Comparison of ENCODE assay signal across 9 cellular contexts in the genomic region with DNA sequence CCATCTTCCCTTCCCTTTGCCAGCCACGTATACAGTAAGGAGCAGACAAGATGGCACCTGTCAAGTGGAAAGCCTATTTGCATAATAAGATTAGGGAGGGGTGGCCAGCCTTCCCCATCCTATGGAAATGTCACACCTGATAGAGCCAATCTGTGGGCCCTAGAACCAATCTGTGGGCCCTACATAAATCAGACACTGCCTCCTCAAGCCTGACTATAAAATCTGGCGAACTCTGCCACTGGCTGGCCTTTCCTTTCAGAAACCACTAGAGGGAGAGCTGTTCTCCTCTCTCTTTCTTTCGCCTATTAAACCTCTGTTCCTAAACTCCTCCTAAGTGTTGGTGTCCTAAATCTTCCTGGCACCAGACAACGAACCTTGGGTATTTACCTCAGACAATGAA.
DNase-seq lines count a peak whose midpoint lies in the region; ATAC-seq, FAIRE-seq and TF ChIP-seq lines count a peak whose summit lies in the region.
"Had no signal": no experiment of that assay in that cellular context is flagged by ENCODE, and none has a peak within 500 bp of the region (broad histone marks: within the 10 kb centered on the region; RNA-seq: fewer than 3 reads in every experiment).

No MANE protein-coding gene starts in this region.

- RAD21 ChIA-PET in HCT116 (lab: Charles Lee; ENCODE audit: low non-redundant PET in 1 of 2, low total read pairs in 2 of 2, uncharacterized antibody in 2 of 2, unreplicated experiment in 2 of 2): no interaction called here

- H4K20me1 ChIP-seq in HCT116 (ENCODE audit: insufficient read depth): no peaks in the 10 kb centered on the region

- 0 out of 2 replicates have a peak, but pooled peaks have one; percentile 27 for TF ChIP-seq RAD21 in HCT116 (IDR thresholded peaks at IDR 0.05; ENCODE audit: low read depth)

- H3K27ac ChIP-seq in C4-2B: no peak overlapping the region
- no peak overlapping the region for H3K27ac ChIP-seq in HCT116 (ENCODE audit: low read depth, low read length)
- no peak overlapping the region for H3K27ac ChIP-seq in SJCRH30
- H3K27ac ChIP-seq in iPS DF 6.9 (ENCODE audit: low read length): no peak overlapping the region

- H3K4me1 ChIP-seq in HCT116 (ENCODE audit: control insufficient read depth in 1 of 2, insufficient read depth in 2 of 2, low read length in 2 of 2) (no peaks in the 10 kb centered on the region), SJCRH30 (no peaks in the 10 kb centered on the region), iPS DF 6.9 (ENCODE audit: control insufficient read depth, insufficient read depth, low read length) (no peaks in the 10 kb centered on the region)

- intact Hi-C loops in HCT116 (cut with micrococcal nuclease) (no loop called here), left ventricle myocardium superior (cut with micrococcal nuclease) (no loop called here), lower leg skin (cut with DNase I; ENCODE audit: low total_unique reads) (no loop called here)

- POLR2A ChIA-PET in HCT116 (lab: Charles Lee): no interaction called here

- no peaks in the 10 kb centered on the region for H3K79me2 ChIP-seq in HCT116 (ENCODE audit: insufficient read depth, low read length)

- H3K9ac ChIP-seq in HCT116 (ENCODE audit: low read length): no peak overlapping the region

- TF ChIP-seq CTCF in C4-2B (conservative IDR thresholded peaks at IDR 0.05) (peak; percentile 9; the same call in 1 of the 2 replicates), HCT116 (IDR thresholded peaks at IDR 0.05 in 2 of 3, conservative IDR thresholded peaks at IDR 0.05 in 1 of 3; ENCODE audit: borderline replicate concordance in 1 of 3, insufficient read depth in 1 of 3, low read depth in 2 of 3, low read length in 2 of 3) (peak in 2 of 3 experiments; percentile 43 to 46; a peak in 4 of 6 replicates), lower leg skin (IDR thresholded peaks at IDR 0.05) (no peak)

- H3K4me3 ChIP-seq in HCT116 (replicated peaks in 1 of 2; ENCODE audit: low read depth in 1 of 2, low read length in 2 of 2): no peak overlapping the region
- H3K4me3 ChIP-seq in SJCRH30: no peak overlapping the region
- no peak overlapping the region for H3K4me3 ChIP-seq in iPS DF 6.9 (ENCODE audit: low read length)
- no peak overlapping the region for H3K4me3 ChIP-seq in lower leg skin (ENCODE audit: low read depth, poor library complexity, severe bottlenecking)

- DNase-seq in HCT116 (ENCODE audit: low read depth, low spot score) (peak; percentile 6), SJCRH30 (peak; percentile 8 to 57), iPS DF 6.9 (ENCODE audit: low read depth, low spot score) (peak; percentile 27), left ventricle myocardium superior (no peak), RCC 7860 (ENCODE audit: low spot score) (no peak), lower leg skin (ENCODE audit: low spot score in 2 of 2) (no peak)
- DNase-seq: right cardiac atrium had no signal

- ATAC-seq in HCT116 (peak; percentile 68), left ventricle myocardium superior (no peak), HG02852 (IDR thresholded peaks at IDR 0.05; ENCODE audit: unreplicated experiment) (no peak)
- ATAC-seq: right cardiac atrium had no signal

- no peak for FAIRE-seq in RCC 7860 (lab: Jason Lieb, UNC)

- CTCF ChIA-PET in HCT116 (lab: Charles Lee): interaction anchor here (1.4 kb wide), 1 partner anchor 9 kb away, joined by 3 read pairs; no protein-coding TSS in a partner anchor

- no peak for TF ChIP-seq POLR2A in HCT116 (IDR thresholded peaks at IDR 0.05; ENCODE audit: borderline replicate concordance, extremely low read depth, insufficient read depth, insufficient read length)
- no peak for TF ChIP-seq POLR2A in lower leg skin (IDR thresholded peaks at IDR 0.05)

- no peak overlapping the region for H2AFZ ChIP-seq in HCT116 (ENCODE audit: low read depth, low read length, poor library complexity, severe bottlenecking)

- no peak overlapping the region for H3K4me2 ChIP-seq in HCT116 (ENCODE audit: low read length)

- WGBS in iPS DF 6.9 (ENCODE audit: insufficient coverage, insufficient read length): no CpG with 5 or more reads among the region's 4 CpGs
- 49 to 56% methylated on average over 4 of the region's 4 CpGs for WGBS in lower leg skin, 2 donors

- H3K36me3 ChIP-seq in HCT116 (ENCODE audit: control insufficient read depth in 1 of 2, insufficient read depth in 2 of 2, low read length in 2 of 2) (no peaks in the 10 kb centered on the region), SJCRH30 (no peaks in the 10 kb centered on the region), iPS DF 6.9 (ENCODE audit: control insufficient read depth, insufficient read depth, low read length) (no peaks in the 10 kb centered on the region)

- no peaks in the 10 kb centered on the region for H3K27me3 ChIP-seq in HCT116 (ENCODE audit: insufficient read depth, low read length)
- H3K27me3 ChIP-seq in SJCRH30: no peaks in the 10 kb centered on the region
- no peaks in the 10 kb centered on the region for H3K27me3 ChIP-seq in iPS DF 6.9 (ENCODE audit: control insufficient read depth, insufficient read depth, low read length)

- no peaks in the 10 kb centered on the region for H3K9me2 ChIP-seq in HCT116 (ENCODE audit: insufficient read depth)

- no TSS peak for BruUV-seq in HCT116 (replicated peaks; lab: Mats Ljungman, UMichigan)

- H3K9me3 ChIP-seq in HCT116 (ENCODE audit: control insufficient read depth in 1 of 2, insufficient read depth in 1 of 2, low read depth in 1 of 2, low read length in 2 of 2) (no peaks in the 10 kb centered on the region), SJCRH30 (replicated peaks) (no peaks in the 10 kb centered on the region), iPS DF 6.9 (ENCODE audit: control insufficient read depth, insufficient read depth, low read length) (no peaks in the 10 kb centered on the region)

TF ChIP-seq in HCT116, 20 proteins besides CTCF, POLR2A, EP300 and RAD21 (continues in another document):
- TF ChIP-seq ELF1 (IDR thresholded peaks at IDR 0.05; ENCODE audit: borderline replicate concordance, low read depth) (no peak), EGR1 (IDR thresholded peaks at IDR 0.05; ENCODE audit: low read depth) (no peak), SP1 (IDR thresholded peaks at IDR 0.05; ENCODE audit: low read depth) (no peak), EZH2phosphoT487 (IDR thresholded peaks at IDR 0.05; ENCODE audit: borderline replicate concordance) (no peak), CBX3 (IDR thresholded peaks at IDR 0.05; ENCODE audit: low read depth) (no peak), POLR2AphosphoS5 (IDR thresholded peaks at IDR 0.05; ENCODE audit: low read depth, low read length) (no peak), ZNF274 (IDR thresholded peaks at IDR 0.05; ENCODE audit: low read depth, low read length) (no peak), JUND (IDR thresholded peaks at IDR 0.05) (no peak), SRF (IDR thresholded peaks at IDR 0.05; ENCODE audit: low read depth) (no peak), EZH2 (IDR thresholded peaks at IDR 0.05) (no peak), ZFX (IDR thresholded peaks at IDR 0.05) (no peak), TCF7L2 (IDR thresholded peaks at IDR 0.05; ENCODE audit: borderline replicate concordance, extremely low read depth, insufficient read depth, insufficient read length) (no peak)
- TF ChIP-seq, protein P1, sequence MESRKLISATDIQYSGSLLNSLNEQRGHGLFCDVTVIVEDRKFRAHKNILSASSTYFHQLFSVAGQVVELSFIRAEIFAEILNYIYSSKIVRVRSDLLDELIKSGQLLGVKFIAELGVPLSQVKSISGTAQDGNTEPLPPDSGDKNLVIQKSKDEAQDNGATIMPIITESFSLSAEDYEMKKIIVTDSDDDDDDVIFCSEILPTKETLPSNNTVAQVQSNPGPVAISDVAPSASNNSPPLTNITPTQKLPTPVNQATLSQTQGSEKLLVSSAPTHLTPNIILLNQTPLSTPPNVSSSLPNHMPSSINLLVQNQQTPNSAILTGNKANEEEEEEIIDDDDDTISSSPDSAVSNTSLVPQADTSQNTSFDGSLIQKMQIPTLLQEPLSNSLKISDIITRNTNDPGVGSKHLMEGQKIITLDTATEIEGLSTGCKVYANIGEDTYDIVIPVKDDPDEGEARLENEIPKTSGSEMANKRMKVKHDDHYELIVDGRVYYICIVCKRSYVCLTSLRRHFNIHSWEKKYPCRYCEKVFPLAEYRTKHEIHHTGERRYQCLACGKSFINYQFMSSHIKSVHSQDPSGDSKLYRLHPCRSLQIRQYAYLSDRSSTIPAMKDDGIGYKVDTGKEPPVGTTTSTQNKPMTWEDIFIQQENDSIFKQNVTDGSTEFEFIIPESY (IDR thresholded peaks at IDR 0.05; ENCODE audit: extremely low read depth, insufficient replicate concordance, low read length): no peak
- TF ChIP-seq, protein P2, sequence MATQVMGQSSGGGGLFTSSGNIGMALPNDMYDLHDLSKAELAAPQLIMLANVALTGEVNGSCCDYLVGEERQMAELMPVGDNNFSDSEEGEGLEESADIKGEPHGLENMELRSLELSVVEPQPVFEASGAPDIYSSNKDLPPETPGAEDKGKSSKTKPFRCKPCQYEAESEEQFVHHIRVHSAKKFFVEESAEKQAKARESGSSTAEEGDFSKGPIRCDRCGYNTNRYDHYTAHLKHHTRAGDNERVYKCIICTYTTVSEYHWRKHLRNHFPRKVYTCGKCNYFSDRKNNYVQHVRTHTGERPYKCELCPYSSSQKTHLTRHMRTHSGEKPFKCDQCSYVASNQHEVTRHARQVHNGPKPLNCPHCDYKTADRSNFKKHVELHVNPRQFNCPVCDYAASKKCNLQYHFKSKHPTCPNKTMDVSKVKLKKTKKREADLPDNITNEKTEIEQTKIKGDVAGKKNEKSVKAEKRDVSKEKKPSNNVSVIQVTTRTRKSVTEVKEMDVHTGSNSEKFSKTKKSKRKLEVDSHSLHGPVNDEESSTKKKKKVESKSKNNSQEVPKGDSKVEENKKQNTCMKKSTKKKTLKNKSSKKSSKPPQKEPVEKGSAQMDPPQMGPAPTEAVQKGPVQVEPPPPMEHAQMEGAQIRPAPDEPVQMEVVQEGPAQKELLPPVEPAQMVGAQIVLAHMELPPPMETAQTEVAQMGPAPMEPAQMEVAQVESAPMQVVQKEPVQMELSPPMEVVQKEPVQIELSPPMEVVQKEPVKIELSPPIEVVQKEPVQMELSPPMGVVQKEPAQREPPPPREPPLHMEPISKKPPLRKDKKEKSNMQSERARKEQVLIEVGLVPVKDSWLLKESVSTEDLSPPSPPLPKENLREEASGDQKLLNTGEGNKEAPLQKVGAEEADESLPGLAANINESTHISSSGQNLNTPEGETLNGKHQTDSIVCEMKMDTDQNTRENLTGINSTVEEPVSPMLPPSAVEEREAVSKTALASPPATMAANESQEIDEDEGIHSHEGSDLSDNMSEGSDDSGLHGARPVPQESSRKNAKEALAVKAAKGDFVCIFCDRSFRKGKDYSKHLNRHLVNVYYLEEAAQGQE (IDR thresholded peaks at IDR 0.05; ENCODE audit: low read depth): no peak
- TF ChIP-seq, protein P3, sequence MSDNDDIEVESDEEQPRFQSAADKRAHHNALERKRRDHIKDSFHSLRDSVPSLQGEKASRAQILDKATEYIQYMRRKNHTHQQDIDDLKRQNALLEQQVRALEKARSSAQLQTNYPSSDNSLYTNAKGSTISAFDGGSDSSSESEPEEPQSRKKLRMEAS (IDR thresholded peaks at IDR 0.05): no peak

Comparison
In these comparisons a context has a peak if more than half of its experiments do, and no peak if none do; other contexts are left out.
1. CTCF ChIP-seq: peak in C4-2B (single experiment) and HCT116 (2 of 3); none in lower leg skin (0 of 3).
2. DNase-seq: peak in HCT116 (single experiment), SJCRH30 (2 of 2) and iPS DF 6.9 (single experiment); none in left ventricle myocardium superior (single experiment), RCC 7860 (single experiment) and lower leg skin (0 of 2).